Comparison of ENCODE assay signal across 23 cellular contexts in the genomic region with DNA sequence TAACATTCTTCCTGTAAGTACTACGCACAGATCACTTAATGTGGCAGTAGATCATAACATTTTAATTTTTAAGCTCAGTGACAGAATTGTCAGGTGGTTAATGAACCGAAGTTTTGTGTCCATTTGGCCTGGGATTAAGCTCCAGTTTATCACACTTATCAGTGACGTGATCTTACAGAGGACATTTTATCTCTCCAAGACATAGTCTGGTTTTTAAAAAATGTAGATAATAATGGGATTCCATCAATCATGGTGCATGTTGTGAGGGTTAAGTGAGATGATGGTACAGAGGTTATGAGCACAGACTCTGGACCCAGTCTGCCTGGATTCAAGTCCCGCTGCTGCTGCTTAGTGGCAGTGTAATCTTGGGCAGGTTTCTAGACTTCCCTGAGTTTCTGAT.
DNase-seq lines count a peak whose midpoint lies in the region; ATAC-seq, FAIRE-seq and TF ChIP-seq lines count a peak whose summit lies in the region.
"Had no signal": no experiment of that assay in that cellular context is flagged by ENCODE, and none has a peak within 500 bp of the region (broad histone marks: within the 10 kb centered on the region; RNA-seq: fewer than 3 reads in every experiment).

No MANE protein-coding gene starts in this region.

- H3K27me3 Mint-ChIP-seq in astrocyte (ENCODE audit: low read depth, unreplicated experiment) = no peaks in the 10 kb centered on the region

- intact Hi-C loops in HepG2 (cut with micrococcal nuclease; ENCODE audit: unreplicated experiment) = no loop called here

- no peaks in the 10 kb centered on the region for H3K27me3 ChIP-seq in MM.1S (replicated peaks; ENCODE audit: insufficient read depth, low read length)
- H3K27me3 ChIP-seq in astrocyte (ENCODE audit: insufficient read depth, low read length) = no peaks in the 10 kb centered on the region
- no peaks in the 10 kb centered on the region for H3K27me3 ChIP-seq in keratinocyte (ENCODE audit: control insufficient read depth, extremely low read depth, insufficient read depth, low read length)
- no peaks in the 10 kb centered on the region for H3K27me3 ChIP-seq in HepG2 (ENCODE audit: control insufficient read depth in 1 of 2, insufficient read depth in 2 of 2, low read length in 2 of 2)
- H3K27me3 ChIP-seq: BE2C had no signal

- no peaks in the 10 kb centered on the region for H3K36me3 Mint-ChIP-seq in astrocyte (ENCODE audit: low read depth, unreplicated experiment)
- H3K36me3 Mint-ChIP-seq: CD4-positive, CD25-positive, alpha-beta regulatory T cell; IgD-negative memory B cell had no signal

- H3K4me1 ChIP-seq in MM.1S (ENCODE audit: low read length) = no peaks in the 10 kb centered on the region
- peaks cover 24% of the 10 kb centered on the region for H3K4me1 ChIP-seq in astrocyte (ENCODE audit: insufficient read depth, low read length)
- peaks cover 17% of the 10 kb centered on the region for H3K4me1 ChIP-seq in keratinocyte (ENCODE audit: control insufficient read depth, extremely low read depth, insufficient read depth, low read length)
- H3K4me1 ChIP-seq in HepG2 (ENCODE audit: insufficient read depth, low read length) = no peaks in the 10 kb centered on the region
- H3K4me1 ChIP-seq: BE2C, Caco-2 had no signal

- H3K36me3 ChIP-seq in MM.1S (replicated peaks; ENCODE audit: insufficient read depth, low read length) = no peaks in the 10 kb centered on the region
- H3K36me3 ChIP-seq in astrocyte (ENCODE audit: insufficient read depth, low read length) = no peaks in the 10 kb centered on the region
- no peaks in the 10 kb centered on the region for H3K36me3 ChIP-seq in keratinocyte (ENCODE audit: control insufficient read depth in 2 of 2, extremely low read depth in 1 of 2, insufficient read depth in 2 of 2, low read length in 2 of 2)
- no peaks in the 10 kb centered on the region for H3K36me3 ChIP-seq in HepG2 (replicated peaks in 1 of 2; ENCODE audit: control insufficient read depth in 1 of 2, insufficient read depth in 2 of 2, low read length in 2 of 2)
- H3K36me3 ChIP-seq: BE2C had no signal

- no peaks in the 10 kb centered on the region for H3K9me1 ChIP-seq in keratinocyte (ENCODE audit: control insufficient read depth, extremely low read depth, insufficient read depth, low read length)

- no peaks in the 10 kb centered on the region for H3K9me3 Mint-ChIP-seq in astrocyte (ENCODE audit: unreplicated experiment)
- H3K9me3 Mint-ChIP-seq: H9, IgD-negative memory B cell had no signal

- H3K4me2 ChIP-seq in MM.1S (ENCODE audit: low read depth, low read length) (no peak overlapping the region), astrocyte (ENCODE audit: low read length) (no peak overlapping the region), keratinocyte (ENCODE audit: control insufficient read depth, extremely low read depth, insufficient read depth, low read depth, low read length) (no peak overlapping the region), HepG2 (ENCODE audit: low read depth, low read length) (no peak overlapping the region)
- H3K4me2 ChIP-seq: KMS-11 had no signal

- H3K4me3 ChIP-seq in MM.1S (ENCODE audit: low read length) = no peak overlapping the region
- no peak overlapping the region for H3K4me3 ChIP-seq in astrocyte (ENCODE audit: insufficient read depth, low read depth, low read length)
- H3K4me3 ChIP-seq in keratinocyte (ENCODE audit: control insufficient read depth in 2 of 3, extremely low read depth in 1 of 3, insufficient read depth in 2 of 3, low read depth in 1 of 3, low read length in 3 of 3) = no peak overlapping the region
- no peak overlapping the region for H3K4me3 ChIP-seq in HepG2 (replicated peaks in 1 of 3; ENCODE audit: insufficient read depth in 1 of 3, low read depth in 2 of 3, low read length in 3 of 3)

- TF ChIP-seq RAD21 in HepG2 (CRISPR knock-in tag; IDR thresholded peaks at IDR 0.05) = no peak

- TF ChIP-seq EP300 in HepG2 (IDR thresholded peaks at IDR 0.05; ENCODE audit: low read depth in 2 of 2, low read length in 2 of 2) (no peak), HepG2 (CRISPR knock-in tag; IDR thresholded peaks at IDR 0.05; ENCODE audit: borderline replicate concordance) (no peak)

- CTCF ChIA-PET in HepG2 (lab: Yijun Ruan, JAX; ENCODE audit: low intra/inter-chr PET ratio, low total read pairs) (no interaction called here), HEK293T (lab: Yijun Ruan, JAX) (interaction anchor here (0.6 kb wide), 1 partner anchor 612 kb away, joined by 4 read pairs; no protein-coding TSS in a partner anchor)

- H3K4me3 Mint-ChIP-seq in astrocyte (ENCODE audit: unreplicated experiment) = no peak overlapping the region
- H3K4me3 Mint-ChIP-seq: CD4-positive, CD25-positive, alpha-beta regulatory T cell; H9; IgD-negative memory B cell had no signal

- ATAC-seq in HepG2 (no peak), GM19463 (IDR thresholded peaks at IDR 0.05; ENCODE audit: unreplicated experiment) (no peak)

- no peak for TF ChIP-seq CTCF in MM.1S (IDR thresholded peaks at IDR 0.05; ENCODE audit: low read length)
- no peak for TF ChIP-seq CTCF in astrocyte (IDR thresholded peaks at IDR 0.05; ENCODE audit: insufficient read depth, low read depth, low read length)
- no peak for TF ChIP-seq CTCF in keratinocyte (optimal IDR thresholded peaks at IDR 0.05 in 1 of 3, IDR thresholded peaks at IDR 0.05 in 1 of 3, conservative IDR thresholded peaks at IDR 0.05 in 1 of 3; ENCODE audit: extremely low read depth in 1 of 3, insufficient read depth in 2 of 3, low read length in 3 of 3)
- no peak for TF ChIP-seq CTCF in HepG2 (CRISPR knock-in tag; IDR thresholded peaks at IDR 0.05)

- no peak overlapping the region for H3K27ac ChIP-seq in MM.1S (ENCODE audit: low read length)
- no peak overlapping the region for H3K27ac ChIP-seq in astrocyte (ENCODE audit: low read depth, low read length)
- H3K27ac ChIP-seq in keratinocyte (ENCODE audit: control insufficient read depth, insufficient read depth, low read length) = no peak overlapping the region
- no peak overlapping the region for H3K27ac ChIP-seq in HepG2 (ENCODE audit: extremely low read length, insufficient read depth, low read length)
- H3K27ac ChIP-seq: HL-60, KMS-11 had no signal

- H2AFZ ChIP-seq in MM.1S (ENCODE audit: low read length) (0 out of 2 replicates have a peak overlapping the region, but pooled peaks have one; percentile 19), astrocyte (ENCODE audit: low read depth, low read length) (no peak overlapping the region), keratinocyte (ENCODE audit: control insufficient read depth, low read length) (no peak overlapping the region), HepG2 (ENCODE audit: low read length) (no peak overlapping the region)

- in situ Hi-C loops in Caki2 (cut with HindIII; ENCODE audit: low pct_unique_long_range_greater_than_20kb, low sequenced_read_pairs) (no loop called here), HepG2 (cut with HindIII; ENCODE audit: extremely low pct_ligation_motif_present, low pct_unique_long_range_greater_than_20kb) (no loop called here)

- no peaks in the 10 kb centered on the region for H3K79me2 ChIP-seq in MM.1S (ENCODE audit: low read length)
- no peaks in the 10 kb centered on the region for H3K79me2 ChIP-seq in astrocyte (ENCODE audit: insufficient read depth, low read length)
- no peaks in the 10 kb centered on the region for H3K79me2 ChIP-seq in keratinocyte (ENCODE audit: control insufficient read depth, insufficient read depth, low read length)
- H3K79me2 ChIP-seq in HepG2 (ENCODE audit: insufficient read depth, low read length) = no peaks in the 10 kb centered on the region

- BruUV-seq in HepG2 (replicated peaks; lab: Mats Ljungman, UMichigan) = no TSS peak

- DNase-seq in Caki2 (ENCODE audit: low read depth) (peak; percentile 39), MM.1S (no peak), astrocyte (ENCODE audit: low read depth) (peak; percentile 83), keratinocyte (ENCODE audit: low read depth, low spot score) (no peak), NCI-H2081 treated with DMSO at 0.1 percent for 48 hours (lab: John Stamatoyannopoulos, UW) (no peak), HepG2 (ENCODE audit: low spot score) (no peak), HEK293T (ENCODE audit: extremely low spot score) (no peak)
- DNase-seq: ACHN; BE2C; C1 segment of cervical spinal cord; Caco-2; CD4-positive, CD25-positive, alpha-beta regulatory T cell; DMS153; DMS79; GDM1; H9 had no signal

- peaks cover 10% of the 10 kb centered on the region for H3K4me1 Mint-ChIP-seq in astrocyte (ENCODE audit: low read depth, unreplicated experiment)
- H3K4me1 Mint-ChIP-seq: CD4-positive, CD25-positive, alpha-beta regulatory T cell; IgD-negative memory B cell had no signal

- no peak overlapping the region for H3K9ac ChIP-seq in MM.1S (ENCODE audit: low read length)
- H3K9ac ChIP-seq in astrocyte (ENCODE audit: low read length) = no peak overlapping the region
- H3K9ac ChIP-seq in keratinocyte (ENCODE audit: control insufficient read depth, extremely low read depth, insufficient read depth, low read length) = no peak overlapping the region
- no peak overlapping the region for H3K9ac ChIP-seq in HepG2 (ENCODE audit: insufficient read depth, low read depth, low read length)
- H3K9ac ChIP-seq: KMS-11 had no signal

- dilution Hi-C loops in keratinocyte (cut with MboI; ENCODE audit: extremely low pct_ligation_motif_present, low sequenced_read_pairs) = loop anchor here (10.0 kb wide), 1 partner anchor 46 kb away; no protein-coding TSS in a partner anchor

- WGBS in HepG2 (ENCODE audit: low lambda C conversion rate) = 33% methylated on average over 4 of the region's 4 CpGs

- peak; percentile 32 for FAIRE-seq in astrocyte (lab: Jason Lieb, UNC)
- peak; percentile 36 for FAIRE-seq in keratinocyte (lab: Jason Lieb, UNC)
- no peak for FAIRE-seq in HepG2 (lab: Jason Lieb, UNC)
- FAIRE-seq: GM12892, GM18507, H1 had no signal

- no peak overlapping the region for H3K27ac Mint-ChIP-seq in astrocyte (ENCODE audit: unreplicated experiment)
- H3K27ac Mint-ChIP-seq: CD4-positive, CD25-positive, alpha-beta regulatory T cell; H9; IgD-negative memory B cell had no signal

- no peaks in the 10 kb centered on the region for H3K9me2 ChIP-seq in MM.1S (replicated peaks; ENCODE audit: insufficient read depth, low read length)

- H3F3A ChIP-seq in MM.1S (ENCODE audit: insufficient read depth, low read length) = no peaks in the 10 kb centered on the region

- POLR2A ChIA-PET in HepG2 (lab: Yijun Ruan, JAX) = no interaction called here
- POLR2A ChIA-PET in HEK293T (lab: Yijun Ruan, JAX) = no interaction called here

- no peaks in the 10 kb centered on the region for H4K20me1 ChIP-seq in MM.1S (ENCODE audit: insufficient read depth, low read length)
- H4K20me1 ChIP-seq in astrocyte (ENCODE audit: insufficient read depth, low read length) = no peaks in the 10 kb centered on the region
- no peaks in the 10 kb centered on the region for H4K20me1 ChIP-seq in keratinocyte (ENCODE audit: control insufficient read depth, extremely low read depth, insufficient read depth, low read length)
- H4K20me1 ChIP-seq in HepG2 (ENCODE audit: insufficient read depth, low read length) = no peaks in the 10 kb centered on the region

- no peak for TF ChIP-seq POLR2A in HepG2 (IDR thresholded peaks at IDR 0.05; ENCODE audit: insufficient read depth in 1 of 2, low read depth in 2 of 2, low read length in 2 of 2)

- H3K9me3 ChIP-seq in MM.1S (replicated peaks; ENCODE audit: insufficient read depth, low read length) (no peaks in the 10 kb centered on the region), astrocyte (ENCODE audit: insufficient read depth, low read depth, low read length) (no peaks in the 10 kb centered on the region), keratinocyte (ENCODE audit: control insufficient read depth, low read depth, low read length) (no peaks in the 10 kb centered on the region), HepG2 (ENCODE audit: low read length) (no peaks in the 10 kb centered on the region)
- H3K9me3 ChIP-seq: BE2C, Caco-2 had no signal

Comparison
In these comparisons a context has a peak if more than half of its experiments do, and no peak if none do; other contexts are left out.
1. DNase-seq: peak in Caki2 (single experiment) and astrocyte (single experiment); none in MM.1S (single experiment), keratinocyte (single experiment), NCI-H2081 treated with DMSO at 0.1 percent for 48 hours (single experiment), HepG2 (single experiment) and HEK293T (single experiment).